ENCODE assay signal across 15 cellular contexts in the genomic region with DNA sequence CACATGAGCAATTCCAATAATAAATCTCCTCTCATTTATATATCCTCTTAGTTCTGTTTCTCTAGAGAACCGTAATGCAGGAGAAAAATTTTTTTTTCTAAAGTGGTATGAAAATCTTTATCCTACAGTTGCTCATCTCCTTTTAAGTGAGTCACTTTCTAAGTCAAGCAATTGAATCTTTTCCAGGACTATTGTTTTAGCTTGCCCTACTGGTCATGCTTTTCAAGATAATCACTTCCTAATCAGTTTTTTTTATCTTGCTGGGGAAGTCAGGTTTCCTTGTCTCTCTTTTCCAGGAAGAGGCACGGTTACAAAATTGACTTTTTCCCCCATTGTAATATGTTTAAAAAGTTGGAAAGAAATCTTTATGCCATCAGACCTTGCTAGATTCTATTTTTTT. TPM values are rescaled to one million over a fixed set of nuclear protein-coding genes. Genes with fewer than 3 reads are reported as not detected.
DNase-seq lines count a peak whose midpoint lies in the region; ATAC-seq and TF ChIP-seq lines count a peak whose summit lies in the region.
"Had no signal": no experiment of that assay in that cellular context is flagged by ENCODE, and none has a peak within 500 bp of the region (broad histone marks: within the 10 kb centered on the region; RNA-seq: fewer than 3 reads in every experiment).

No MANE protein-coding gene starts in this region.

- H3K4me1 ChIP-seq in CD4-positive, CD25-positive, alpha-beta regulatory T cell (ENCODE audit: control insufficient read depth, insufficient read depth, low read length, poor library complexity, severe bottlenecking): peaks cover 23% of the 10 kb centered on the region
- peaks cover 11% of the 10 kb centered on the region; the same call in 1 of the 2 replicates for H3K4me1 ChIP-seq in PC-9 (replicated peaks; ENCODE audit: insufficient read depth)

- no peak overlapping the region for H2AFZ ChIP-seq in PC-9

- no peak for TF ChIP-seq CTCF in PC-9 (conservative IDR thresholded peaks at IDR 0.05)
- no peak for TF ChIP-seq CTCF in epithelial cell of esophagus (IDR thresholded peaks at IDR 0.05; ENCODE audit: insufficient read depth, low read depth, low read length, missing control alignments)
- TF ChIP-seq CTCF in nephron (IDR thresholded peaks at IDR 0.05; ENCODE audit: unreplicated experiment in 3 of 3): no peak

- intact Hi-C loops in PC-9 (cut with micrococcal nuclease; ENCODE audit: unreplicated experiment): no loop called here

- H3K4me1 Mint-ChIP-seq in CD4-positive, CD25-positive, alpha-beta regulatory T cell: peaks cover 46 to 64% (median 53%) of the 10 kb centered on the region in 4 donors
- H3K4me1 Mint-ChIP-seq in nephron: peaks cover 13% of the 10 kb centered on the region

- BruUV-seq in PC-9 (replicated peaks; lab: Mats Ljungman, UMichigan): no TSS peak

- peak overlapping the region; percentile 16; the same call in 1 of the 2 replicates for H3K4me2 ChIP-seq in PC-9
- H3K4me2 ChIP-seq: BLaER1 had no signal

- H3K4me3 ChIP-seq in CD4-positive, CD25-positive, alpha-beta regulatory T cell (ENCODE audit: low read depth, low read length): no peak overlapping the region
- no peak overlapping the region for H3K4me3 ChIP-seq in PC-9
- H3K4me3 ChIP-seq in epithelial cell of esophagus (ENCODE audit: low read length): no peak overlapping the region
- H3K4me3 ChIP-seq: BLaER1, coronary artery, skin epidermis had no signal

- no peaks in the 10 kb centered on the region for H3K9me3 Mint-ChIP-seq in CD4-positive, CD25-positive, alpha-beta regulatory T cell
- no peaks in the 10 kb centered on the region for H3K9me3 Mint-ChIP-seq in nephron
- H3K9me3 Mint-ChIP-seq: activated CD4-positive, alpha-beta memory T cell treated with anti-CD3 and anti-CD28 coated beads, Interleukin-2, amount 10 ng/mL, durations not matched to agents 7 days and 5 days had no signal

- H3K9me2 ChIP-seq in PC-9 (ENCODE audit: insufficient read depth): no peaks in the 10 kb centered on the region

- H3K9me3 ChIP-seq in CD4-positive, CD25-positive, alpha-beta regulatory T cell (ENCODE audit: control insufficient read depth in 2 of 2, low read length in 2 of 2): no peaks in the 10 kb centered on the region
- no peaks in the 10 kb centered on the region for H3K9me3 ChIP-seq in PC-9 (ENCODE audit: insufficient read depth, low read depth)

- H3K36me3 ChIP-seq in CD4-positive, CD25-positive, alpha-beta regulatory T cell (ENCODE audit: control insufficient read depth, insufficient read depth, low read length): no peaks in the 10 kb centered on the region
- H3K36me3 ChIP-seq in PC-9 (ENCODE audit: low read depth): no peaks in the 10 kb centered on the region

- peak overlapping the region in 2 of 3 donors; percentile 27 to 80 for H3K27ac Mint-ChIP-seq in CD4-positive, CD25-positive, alpha-beta regulatory T cell
- H3K27ac Mint-ChIP-seq in nephron: peak overlapping the region in 2 of 3 experiments; percentile 61 to 72
- H3K27ac Mint-ChIP-seq: activated CD4-positive, alpha-beta memory T cell treated with anti-CD3 and anti-CD28 coated beads, Interleukin-2, amount 10 ng/mL, durations not matched to agents 7 days and 5 days had no signal

- no peak overlapping the region for H3K4me3 Mint-ChIP-seq in CD4-positive, CD25-positive, alpha-beta regulatory T cell
- H3K4me3 Mint-ChIP-seq in nephron: no peak overlapping the region
- H3K4me3 Mint-ChIP-seq: activated CD4-positive, alpha-beta memory T cell treated with anti-CD3 and anti-CD28 coated beads, Interleukin-2, amount 10 ng/mL, durations not matched to agents 7 days and 5 days had no signal

- CTCF ChIA-PET in PC-9 (lab: Charles Lee): no interaction called here

- H3K27ac ChIP-seq in CD4-positive, CD25-positive, alpha-beta regulatory T cell (ENCODE audit: insufficient read depth, low read length, poor library complexity, severe bottlenecking): no peak overlapping the region
- H3K27ac ChIP-seq in PC-9: no peak overlapping the region
- H3K27ac ChIP-seq: BLaER1, coronary artery had no signal

- no peaks in the 10 kb centered on the region for H3F3A ChIP-seq in PC-9 (ENCODE audit: insufficient read depth, low read depth)

- ATAC-seq in CD4-positive, CD25-positive, alpha-beta regulatory T cell (ENCODE audit: low read depth in 2 of 2): no peak
- ATAC-seq in GM18909 (IDR thresholded peaks at IDR 0.05; ENCODE audit: poor library complexity, unreplicated experiment): no peak

- H3K36me3 Mint-ChIP-seq in CD4-positive, CD25-positive, alpha-beta regulatory T cell: peaks cover 10% of the 10 kb centered on the region
- H3K36me3 Mint-ChIP-seq in nephron (ENCODE audit: low read depth): peaks cover 8% of the 10 kb centered on the region

- POLR2A ChIA-PET in PC-9 (lab: Charles Lee; ENCODE audit: unreplicated experiment): interaction anchor here (0.6 kb wide), 2 partner anchors 119 to 198 kb away, joined by 3 to 9 read pairs; no protein-coding TSS in a partner anchor

- H4K20me1 ChIP-seq in PC-9 (ENCODE audit: insufficient read depth): no peaks in the 10 kb centered on the region
- H4K20me1 ChIP-seq: BLaER1 had no signal

- no peak for DNase-seq in CD4-positive, CD25-positive, alpha-beta regulatory T cell
- DNase-seq in PC-9 (peak in 1 of 2 experiments; percentile 56), epithelial cell of esophagus (ENCODE audit: low read depth) (peak; percentile 78), occipital lobe (lab: John Stamatoyannopoulos, UW) (no peak), DMS153 treated with DMSO at 0.1 percent for 48 hours (lab: John Stamatoyannopoulos, UW; ENCODE audit: unreplicated experiment) (no peak)
- no peak for DNase-seq in activated CD4-positive, CD25-positive, alpha-beta regulatory T cell treated with anti-CD3 and anti-CD28 coated beads, Interleukin-2, amount 50 U/mL, for 72 hours
- DNase-seq: activated CD4-positive, alpha-beta memory T cell treated with anti-CD3 and anti-CD28 coated beads, Interleukin-2, amount 10 ng/mL, durations not matched to agents 7 days and 5 days; activated naive CD4-positive, alpha-beta T cell; midbrain; NCI-H1930 had no signal

- no peaks in the 10 kb centered on the region for H3K27me3 Mint-ChIP-seq in CD4-positive, CD25-positive, alpha-beta regulatory T cell
- no peaks in the 10 kb centered on the region for H3K27me3 Mint-ChIP-seq in nephron (ENCODE audit: low read depth)
- H3K27me3 Mint-ChIP-seq: activated CD4-positive, alpha-beta memory T cell treated with anti-CD3 and anti-CD28 coated beads, Interleukin-2, amount 10 ng/mL, durations not matched to agents 7 days and 5 days had no signal

- no peaks in the 10 kb centered on the region for H3K27me3 ChIP-seq in CD4-positive, CD25-positive, alpha-beta regulatory T cell (ENCODE audit: control insufficient read depth, insufficient read depth, low read length)
- H3K27me3 ChIP-seq in PC-9 (ENCODE audit: insufficient read depth, low read depth): no peaks in the 10 kb centered on the region
- H3K27me3 ChIP-seq: BLaER1 had no signal

- no peaks in the 10 kb centered on the region for H3K79me2 ChIP-seq in PC-9 (ENCODE audit: low read depth)

RNA-seq across cellular contexts. Expression of a gene that starts 44.0 kb away (rescaled TPM):
- total RNA-seq in CD4-positive, CD25-positive, alpha-beta regulatory T cell: 22.1 TPM
- polyA plus RNA-seq in CD4-positive, CD25-positive, alpha-beta regulatory T cell: 10 to 100 TPM; 10.4 to 14.3 (median 10.9) TPM
- total RNA-seq in PC-9 (2021) (11.4 and 12.4 TPM in 2 replicates), occipital lobe (166 TPM)
